In the genomic region with DNA sequence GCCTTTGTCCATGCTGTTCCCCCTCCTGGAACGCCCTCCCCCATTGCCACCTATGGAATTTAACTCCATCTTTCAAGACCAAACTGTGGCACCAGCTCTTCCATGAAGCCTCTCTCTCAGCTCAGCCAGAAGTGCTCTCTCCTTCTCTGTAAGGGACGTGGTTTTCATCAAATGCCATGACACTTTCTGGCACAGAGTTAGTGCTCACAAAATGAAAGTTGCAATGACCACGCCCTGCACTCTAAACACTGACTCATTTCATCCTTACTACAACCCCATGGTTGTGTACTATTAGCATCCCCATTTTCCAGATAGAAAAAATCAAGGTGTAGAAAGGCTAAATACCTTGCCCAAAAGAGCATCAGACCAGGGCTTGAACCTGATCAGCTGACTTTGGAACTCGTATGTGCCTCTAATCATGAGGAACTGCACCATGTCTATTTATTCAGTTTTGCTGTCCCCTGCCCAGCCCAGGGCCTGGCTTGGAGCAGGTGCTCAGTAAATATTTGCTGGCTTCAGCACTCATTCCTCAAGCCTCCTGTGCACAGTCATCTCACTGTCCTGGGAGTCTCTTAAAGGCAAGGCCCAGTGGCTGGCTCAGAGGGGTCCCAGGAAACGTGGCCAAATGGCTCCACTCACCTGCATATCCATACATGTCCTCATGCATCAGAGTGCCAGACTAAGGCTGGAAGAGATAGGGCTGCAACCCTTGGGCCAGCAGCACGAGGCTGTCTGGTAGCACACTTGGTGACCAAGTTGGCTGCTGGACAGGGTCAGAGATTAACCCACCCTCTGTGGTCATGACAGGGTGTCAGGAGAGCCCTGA, we compare ENCODE assay signal across 9 cellular contexts.
DNase-seq lines count a peak whose midpoint lies in the region; ATAC-seq and TF ChIP-seq lines count a peak whose summit lies in the region.
"Had no signal": no experiment of that assay in that cellular context is flagged by ENCODE, and none has a peak within 500 bp of the region (broad histone marks: within the 10 kb centered on the region; RNA-seq: fewer than 3 reads in every experiment).

No MANE protein-coding gene starts in this region.

- peak in 1 of 5 donors; percentile 13 for DNase-seq in CD8-positive, alpha-beta memory T cell
- no peak for DNase-seq in HCT116 (ENCODE audit: low read depth, low spot score)
- DNase-seq in amniotic epithelial cell (ENCODE audit: low read depth), result peak; percentile 70
- DNase-seq in lower lobe of right lung, result peak; percentile 28
- DNase-seq in SIG-M5 (lab: John Stamatoyannopoulos, UW), result no peak
- no peak for DNase-seq in NCI-H2196 treated with DMSO at 0.1 percent for 48 hours (lab: John Stamatoyannopoulos, UW; ENCODE audit: unreplicated experiment)
- no peak for DNase-seq in NCI-H2227 (lab: John Stamatoyannopoulos, UW; ENCODE audit: unreplicated experiment)
- no peak for DNase-seq in DMS53 (lab: John Stamatoyannopoulos, UW)
- DNase-seq: activated gamma-delta T cell had no signal

- no peak for TF ChIP-seq RAD21 in HCT116 (IDR thresholded peaks at IDR 0.05; ENCODE audit: low read depth)

- H3K4me3 ChIP-seq in CD8-positive, alpha-beta memory T cell (ENCODE audit: low read length), result no peak overlapping the region
- peak overlapping the region in 1 of 2 experiments; percentile 4; a peak in 1 of 4 replicates for H3K4me3 ChIP-seq in HCT116 (replicated peaks in 1 of 2; ENCODE audit: low read depth in 1 of 2, low read length in 2 of 2)
- no peak overlapping the region for H3K4me3 ChIP-seq in lower lobe of right lung

- no peak for TF ChIP-seq POLR2A in HCT116 (IDR thresholded peaks at IDR 0.05; ENCODE audit: borderline replicate concordance, extremely low read depth, insufficient read depth, insufficient read length)

- ATAC-seq in HCT116 (no peak), lower lobe of right lung (peak in 1 of 2 donors; percentile 15)

- no peaks in the 10 kb centered on the region for H3K4me1 ChIP-seq in CD8-positive, alpha-beta memory T cell (ENCODE audit: insufficient read depth, low read length)
- H3K4me1 ChIP-seq in HCT116 (ENCODE audit: control insufficient read depth in 1 of 2, insufficient read depth in 2 of 2, low read length in 2 of 2) (peaks cover 25 to 69% of the 10 kb centered on the region in 2 experiments), lower lobe of right lung (peaks cover 16% of the 10 kb centered on the region)

- H3K4me3 Mint-ChIP-seq in CD8-positive, alpha-beta memory T cell, result no peak overlapping the region

- peak overlapping the region; percentile 29 for H3K27ac ChIP-seq in CD8-positive, alpha-beta memory T cell (ENCODE audit: low read depth, low read length)
- H3K27ac ChIP-seq in HCT116 (ENCODE audit: low read depth, low read length) (no peak overlapping the region), lower lobe of right lung (no peak overlapping the region)

- intact Hi-C loops in HCT116 (cut with micrococcal nuclease) (no loop called here), lower lobe of right lung (cut with DNase I) (no loop called here)

- no peak for TF ChIP-seq CTCF in HCT116 (IDR thresholded peaks at IDR 0.05 in 2 of 3, conservative IDR thresholded peaks at IDR 0.05 in 1 of 3; ENCODE audit: borderline replicate concordance in 1 of 3, insufficient read depth in 1 of 3, low read depth in 2 of 3, low read length in 2 of 3)
- no peak for TF ChIP-seq CTCF in lower lobe of right lung (IDR thresholded peaks at IDR 0.05)

- no peaks in the 10 kb centered on the region for H4K20me1 ChIP-seq in HCT116 (ENCODE audit: insufficient read depth)

- H3K27ac Mint-ChIP-seq in CD8-positive, alpha-beta memory T cell, result no peak overlapping the region

- no peaks in the 10 kb centered on the region for H3K79me2 ChIP-seq in HCT116 (ENCODE audit: insufficient read depth, low read length)

- H3K27me3 Mint-ChIP-seq in CD8-positive, alpha-beta memory T cell, result peaks cover 11 to 18% of the 10 kb centered on the region in 2 donors

- H3K9ac ChIP-seq in HCT116 (ENCODE audit: low read length), result no peak overlapping the region

- H3K9me2 ChIP-seq in HCT116 (ENCODE audit: insufficient read depth), result no peaks in the 10 kb centered on the region

- peak overlapping the region; percentile 78 for H2AFZ ChIP-seq in HCT116 (ENCODE audit: low read depth, low read length, poor library complexity, severe bottlenecking)

- peak overlapping the region; percentile 61 for H3K4me2 ChIP-seq in HCT116 (ENCODE audit: low read length)

- no peaks in the 10 kb centered on the region for H3K4me1 Mint-ChIP-seq in CD8-positive, alpha-beta memory T cell

- BruUV-seq in HCT116 (replicated peaks; lab: Mats Ljungman, UMichigan), result no TSS peak

- no peaks in the 10 kb centered on the region for H3K27me3 ChIP-seq in CD8-positive, alpha-beta memory T cell (ENCODE audit: insufficient read depth, low read length, poor library complexity, severe bottlenecking)
- H3K27me3 ChIP-seq in HCT116 (ENCODE audit: insufficient read depth, low read length) (no peaks in the 10 kb centered on the region), lower lobe of right lung (ENCODE audit: low read depth) (no peaks in the 10 kb centered on the region)

- CTCF ChIA-PET in CD8-positive, alpha-beta memory T cell (lab: Charles Lee), result interaction anchor here (1.1 kb wide), 1 partner anchor 11 kb away, joined by 3 read pairs; no protein-coding TSS in a partner anchor
- CTCF ChIA-PET in HCT116 (lab: Charles Lee), result no interaction called here

- no peaks in the 10 kb centered on the region for H3K36me3 Mint-ChIP-seq in CD8-positive, alpha-beta memory T cell

- POLR2A ChIA-PET in CD8-positive, alpha-beta memory T cell (lab: Charles Lee), result no interaction called here
- POLR2A ChIA-PET in HCT116 (lab: Charles Lee), result no interaction called here

- H3K36me3 ChIP-seq in CD8-positive, alpha-beta memory T cell (ENCODE audit: insufficient read depth, low read length), result no peaks in the 10 kb centered on the region
- no peaks in the 10 kb centered on the region for H3K36me3 ChIP-seq in HCT116 (ENCODE audit: control insufficient read depth in 1 of 2, insufficient read depth in 2 of 2, low read length in 2 of 2)
- no peaks in the 10 kb centered on the region for H3K36me3 ChIP-seq in lower lobe of right lung

- RAD21 ChIA-PET in HCT116 (lab: Charles Lee; ENCODE audit: low non-redundant PET in 1 of 2, low total read pairs in 2 of 2, uncharacterized antibody in 2 of 2, unreplicated experiment in 2 of 2), result no interaction called here

- H3K9me3 ChIP-seq in CD8-positive, alpha-beta memory T cell (ENCODE audit: low read length), result no peaks in the 10 kb centered on the region
- H3K9me3 ChIP-seq in HCT116 (ENCODE audit: control insufficient read depth in 1 of 2, insufficient read depth in 1 of 2, low read depth in 1 of 2, low read length in 2 of 2) (no peaks in the 10 kb centered on the region), lower lobe of right lung (no peaks in the 10 kb centered on the region)

- H3K9me3 Mint-ChIP-seq in CD8-positive, alpha-beta memory T cell, result no peaks in the 10 kb centered on the region

TF ChIP-seq in HCT116, 20 proteins besides CTCF, POLR2A, EP300 and RAD21 (continues in another document):
- TF ChIP-seq YY1 (IDR thresholded peaks at IDR 0.05; ENCODE audit: extremely low read depth, insufficient replicate concordance, low read depth, low read length), result no peak
- TF ChIP-seq TCF7L2 (IDR thresholded peaks at IDR 0.05; ENCODE audit: borderline replicate concordance, extremely low read depth, insufficient read depth, insufficient read length), result no peak
- TF ChIP-seq SP1 (IDR thresholded peaks at IDR 0.05; ENCODE audit: low read depth), result no peak
- no peak for TF ChIP-seq SRF (IDR thresholded peaks at IDR 0.05; ENCODE audit: low read depth)
- TF ChIP-seq, protein P1, sequence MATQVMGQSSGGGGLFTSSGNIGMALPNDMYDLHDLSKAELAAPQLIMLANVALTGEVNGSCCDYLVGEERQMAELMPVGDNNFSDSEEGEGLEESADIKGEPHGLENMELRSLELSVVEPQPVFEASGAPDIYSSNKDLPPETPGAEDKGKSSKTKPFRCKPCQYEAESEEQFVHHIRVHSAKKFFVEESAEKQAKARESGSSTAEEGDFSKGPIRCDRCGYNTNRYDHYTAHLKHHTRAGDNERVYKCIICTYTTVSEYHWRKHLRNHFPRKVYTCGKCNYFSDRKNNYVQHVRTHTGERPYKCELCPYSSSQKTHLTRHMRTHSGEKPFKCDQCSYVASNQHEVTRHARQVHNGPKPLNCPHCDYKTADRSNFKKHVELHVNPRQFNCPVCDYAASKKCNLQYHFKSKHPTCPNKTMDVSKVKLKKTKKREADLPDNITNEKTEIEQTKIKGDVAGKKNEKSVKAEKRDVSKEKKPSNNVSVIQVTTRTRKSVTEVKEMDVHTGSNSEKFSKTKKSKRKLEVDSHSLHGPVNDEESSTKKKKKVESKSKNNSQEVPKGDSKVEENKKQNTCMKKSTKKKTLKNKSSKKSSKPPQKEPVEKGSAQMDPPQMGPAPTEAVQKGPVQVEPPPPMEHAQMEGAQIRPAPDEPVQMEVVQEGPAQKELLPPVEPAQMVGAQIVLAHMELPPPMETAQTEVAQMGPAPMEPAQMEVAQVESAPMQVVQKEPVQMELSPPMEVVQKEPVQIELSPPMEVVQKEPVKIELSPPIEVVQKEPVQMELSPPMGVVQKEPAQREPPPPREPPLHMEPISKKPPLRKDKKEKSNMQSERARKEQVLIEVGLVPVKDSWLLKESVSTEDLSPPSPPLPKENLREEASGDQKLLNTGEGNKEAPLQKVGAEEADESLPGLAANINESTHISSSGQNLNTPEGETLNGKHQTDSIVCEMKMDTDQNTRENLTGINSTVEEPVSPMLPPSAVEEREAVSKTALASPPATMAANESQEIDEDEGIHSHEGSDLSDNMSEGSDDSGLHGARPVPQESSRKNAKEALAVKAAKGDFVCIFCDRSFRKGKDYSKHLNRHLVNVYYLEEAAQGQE (IDR thresholded peaks at IDR 0.05; ENCODE audit: low read depth), result no peak
- TF ChIP-seq ELF1 (IDR thresholded peaks at IDR 0.05; ENCODE audit: borderline replicate concordance, low read depth), result no peak
- TF ChIP-seq ZFX (IDR thresholded peaks at IDR 0.05), result no peak
- no peak for TF ChIP-seq EZH2 (IDR thresholded peaks at IDR 0.05)
- TF ChIP-seq CBX3 (IDR thresholded peaks at IDR 0.05; ENCODE audit: low read depth), result no peak
- no peak for TF ChIP-seq JUND (IDR thresholded peaks at IDR 0.05)
- TF ChIP-seq, protein P2, sequence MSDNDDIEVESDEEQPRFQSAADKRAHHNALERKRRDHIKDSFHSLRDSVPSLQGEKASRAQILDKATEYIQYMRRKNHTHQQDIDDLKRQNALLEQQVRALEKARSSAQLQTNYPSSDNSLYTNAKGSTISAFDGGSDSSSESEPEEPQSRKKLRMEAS (IDR thresholded peaks at IDR 0.05), result no peak
- no peak for TF ChIP-seq ZNF274 (IDR thresholded peaks at IDR 0.05; ENCODE audit: low read depth, low read length)
- TF ChIP-seq SIN3A (IDR thresholded peaks at IDR 0.05; ENCODE audit: low read depth), result no peak
- no peak for TF ChIP-seq EZH2phosphoT487 (IDR thresholded peaks at IDR 0.05; ENCODE audit: borderline replicate concordance)
- no peak for TF ChIP-seq EGR1 (IDR thresholded peaks at IDR 0.05; ENCODE audit: low read depth)

Comparison
In these comparisons a context has a peak if more than half of its experiments do, and no peak if none do; other contexts are left out.
1. DNase-seq: peak in amniotic epithelial cell (single experiment) and lower lobe of right lung (single experiment); none in HCT116 (single experiment), SIG-M5 (single experiment), NCI-H2196 treated with DMSO at 0.1 percent for 48 hours (single experiment), NCI-H2227 (single experiment) and DMS53 (single experiment).